ENCODE assay signal across 2 cellular contexts in the genomic region with DNA sequence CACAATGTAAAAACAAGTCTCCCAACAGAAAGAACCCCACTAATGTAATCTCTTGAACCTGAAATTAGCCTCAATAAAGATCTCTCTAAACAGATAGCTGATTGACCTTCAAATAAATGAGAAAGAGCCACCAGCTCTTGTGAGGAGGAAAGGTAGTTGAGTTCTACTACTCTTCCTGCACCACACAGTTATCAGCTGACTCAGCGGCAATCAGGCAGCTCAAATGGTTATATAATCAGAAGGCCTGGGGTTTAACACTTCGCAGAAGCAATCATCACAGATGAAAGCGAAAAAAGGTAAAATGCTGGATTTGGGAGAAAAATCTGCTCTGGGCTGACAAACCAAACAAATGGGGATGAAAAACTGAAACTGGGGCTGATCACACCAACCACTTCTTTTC.
A peak's percentile ranks its signal among the peaks of the same experiment; 100 is the strongest.
TF ChIP-seq lines count a peak whose summit lies in the region.

No MANE protein-coding gene starts in this region.

TF ChIP-seq in H1, 55 proteins besides CTCF, POLR2A, EP300 and RAD21:
- TF ChIP-seq, protein P1, sequence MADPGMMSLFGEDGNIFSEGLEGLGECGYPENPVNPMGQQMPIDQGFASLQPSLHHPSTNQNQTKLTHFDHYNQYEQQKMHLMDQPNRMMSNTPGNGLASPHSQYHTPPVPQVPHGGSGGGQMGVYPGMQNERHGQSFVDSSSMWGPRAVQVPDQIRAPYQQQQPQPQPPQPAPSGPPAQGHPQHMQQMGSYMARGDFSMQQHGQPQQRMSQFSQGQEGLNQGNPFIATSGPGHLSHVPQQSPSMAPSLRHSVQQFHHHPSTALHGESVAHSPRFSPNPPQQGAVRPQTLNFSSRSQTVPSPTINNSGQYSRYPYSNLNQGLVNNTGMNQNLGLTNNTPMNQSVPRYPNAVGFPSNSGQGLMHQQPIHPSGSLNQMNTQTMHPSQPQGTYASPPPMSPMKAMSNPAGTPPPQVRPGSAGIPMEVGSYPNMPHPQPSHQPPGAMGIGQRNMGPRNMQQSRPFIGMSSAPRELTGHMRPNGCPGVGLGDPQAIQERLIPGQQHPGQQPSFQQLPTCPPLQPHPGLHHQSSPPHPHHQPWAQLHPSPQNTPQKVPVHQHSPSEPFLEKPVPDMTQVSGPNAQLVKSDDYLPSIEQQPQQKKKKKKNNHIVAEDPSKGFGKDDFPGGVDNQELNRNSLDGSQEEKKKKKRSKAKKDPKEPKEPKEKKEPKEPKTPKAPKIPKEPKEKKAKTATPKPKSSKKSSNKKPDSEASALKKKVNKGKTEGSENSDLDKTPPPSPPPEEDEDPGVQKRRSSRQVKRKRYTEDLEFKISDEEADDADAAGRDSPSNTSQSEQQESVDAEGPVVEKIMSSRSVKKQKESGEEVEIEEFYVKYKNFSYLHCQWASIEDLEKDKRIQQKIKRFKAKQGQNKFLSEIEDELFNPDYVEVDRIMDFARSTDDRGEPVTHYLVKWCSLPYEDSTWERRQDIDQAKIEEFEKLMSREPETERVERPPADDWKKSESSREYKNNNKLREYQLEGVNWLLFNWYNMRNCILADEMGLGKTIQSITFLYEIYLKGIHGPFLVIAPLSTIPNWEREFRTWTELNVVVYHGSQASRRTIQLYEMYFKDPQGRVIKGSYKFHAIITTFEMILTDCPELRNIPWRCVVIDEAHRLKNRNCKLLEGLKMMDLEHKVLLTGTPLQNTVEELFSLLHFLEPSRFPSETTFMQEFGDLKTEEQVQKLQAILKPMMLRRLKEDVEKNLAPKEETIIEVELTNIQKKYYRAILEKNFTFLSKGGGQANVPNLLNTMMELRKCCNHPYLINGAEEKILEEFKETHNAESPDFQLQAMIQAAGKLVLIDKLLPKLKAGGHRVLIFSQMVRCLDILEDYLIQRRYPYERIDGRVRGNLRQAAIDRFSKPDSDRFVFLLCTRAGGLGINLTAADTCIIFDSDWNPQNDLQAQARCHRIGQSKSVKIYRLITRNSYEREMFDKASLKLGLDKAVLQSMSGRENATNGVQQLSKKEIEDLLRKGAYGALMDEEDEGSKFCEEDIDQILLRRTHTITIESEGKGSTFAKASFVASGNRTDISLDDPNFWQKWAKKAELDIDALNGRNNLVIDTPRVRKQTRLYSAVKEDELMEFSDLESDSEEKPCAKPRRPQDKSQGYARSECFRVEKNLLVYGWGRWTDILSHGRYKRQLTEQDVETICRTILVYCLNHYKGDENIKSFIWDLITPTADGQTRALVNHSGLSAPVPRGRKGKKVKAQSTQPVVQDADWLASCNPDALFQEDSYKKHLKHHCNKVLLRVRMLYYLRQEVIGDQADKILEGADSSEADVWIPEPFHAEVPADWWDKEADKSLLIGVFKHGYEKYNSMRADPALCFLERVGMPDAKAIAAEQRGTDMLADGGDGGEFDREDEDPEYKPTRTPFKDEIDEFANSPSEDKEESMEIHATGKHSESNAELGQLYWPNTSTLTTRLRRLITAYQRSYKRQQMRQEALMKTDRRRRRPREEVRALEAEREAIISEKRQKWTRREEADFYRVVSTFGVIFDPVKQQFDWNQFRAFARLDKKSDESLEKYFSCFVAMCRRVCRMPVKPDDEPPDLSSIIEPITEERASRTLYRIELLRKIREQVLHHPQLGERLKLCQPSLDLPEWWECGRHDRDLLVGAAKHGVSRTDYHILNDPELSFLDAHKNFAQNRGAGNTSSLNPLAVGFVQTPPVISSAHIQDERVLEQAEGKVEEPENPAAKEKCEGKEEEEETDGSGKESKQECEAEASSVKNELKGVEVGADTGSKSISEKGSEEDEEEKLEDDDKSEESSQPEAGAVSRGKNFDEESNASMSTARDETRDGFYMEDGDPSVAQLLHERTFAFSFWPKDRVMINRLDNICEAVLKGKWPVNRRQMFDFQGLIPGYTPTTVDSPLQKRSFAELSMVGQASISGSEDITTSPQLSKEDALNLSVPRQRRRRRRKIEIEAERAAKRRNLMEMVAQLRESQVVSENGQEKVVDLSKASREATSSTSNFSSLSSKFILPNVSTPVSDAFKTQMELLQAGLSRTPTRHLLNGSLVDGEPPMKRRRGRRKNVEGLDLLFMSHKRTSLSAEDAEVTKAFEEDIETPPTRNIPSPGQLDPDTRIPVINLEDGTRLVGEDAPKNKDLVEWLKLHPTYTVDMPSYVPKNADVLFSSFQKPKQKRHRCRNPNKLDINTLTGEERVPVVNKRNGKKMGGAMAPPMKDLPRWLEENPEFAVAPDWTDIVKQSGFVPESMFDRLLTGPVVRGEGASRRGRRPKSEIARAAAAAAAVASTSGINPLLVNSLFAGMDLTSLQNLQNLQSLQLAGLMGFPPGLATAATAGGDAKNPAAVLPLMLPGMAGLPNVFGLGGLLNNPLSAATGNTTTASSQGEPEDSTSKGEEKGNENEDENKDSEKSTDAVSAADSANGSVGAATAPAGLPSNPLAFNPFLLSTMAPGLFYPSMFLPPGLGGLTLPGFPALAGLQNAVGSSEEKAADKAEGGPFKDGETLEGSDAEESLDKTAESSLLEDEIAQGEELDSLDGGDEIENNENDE (IDR thresholded peaks at IDR 0.05; ENCODE audit: insufficient replicate concordance, low read length), result no peak
- TF ChIP-seq CTBP2 (IDR thresholded peaks at IDR 0.05; ENCODE audit: borderline replicate concordance, insufficient read depth, insufficient read length, low read length) (no peak), TAF1 (IDR thresholded peaks at IDR 0.05; ENCODE audit: low read depth, low read length) (no peak), MAFK (IDR thresholded peaks at IDR 0.05; ENCODE audit: low read depth, low read length) (peak; percentile 55; the same call in 1 of the 2 replicates)

TF ChIP-seq in HepG2, 621 proteins besides CTCF, POLR2A, EP300 and RAD21:
- no peak for TF ChIP-seq ATF7-NPFF (CRISPR knock-in tag; IDR thresholded peaks at IDR 0.05; ENCODE audit: low read depth)
- TF ChIP-seq SRY (CRISPR knock-in tag; IDR thresholded peaks at IDR 0.05), result no peak
- TF ChIP-seq SPEN (CRISPR knock-in tag; IDR thresholded peaks at IDR 0.05; ENCODE audit: low read depth), result no peak
- TF ChIP-seq ARHGAP35 (CRISPR knock-in tag; IDR thresholded peaks at IDR 0.05; ENCODE audit: borderline replicate concordance), result no peak
- TF ChIP-seq TEF (CRISPR knock-in tag; IDR thresholded peaks at IDR 0.05), result peak; percentile 68; the same call in 1 of the 2 replicates
- no peak for TF ChIP-seq ZBTB8A (CRISPR knock-in tag; IDR thresholded peaks at IDR 0.05; ENCODE audit: borderline replicate concordance, low read depth)
- peak; percentile 91 for TF ChIP-seq MAFF (IDR thresholded peaks at IDR 0.05; ENCODE audit: low read depth, low read length)
- TF ChIP-seq ZNF337 (CRISPR knock-in tag; IDR thresholded peaks at IDR 0.05; ENCODE audit: borderline replicate concordance, low read depth), result no peak
- no peak for TF ChIP-seq ZSCAN25 (CRISPR knock-in tag; IDR thresholded peaks at IDR 0.05)
- no peak for TF ChIP-seq AGO2 (optimal IDR thresholded peaks at IDR 0.05; ENCODE audit: low read depth, low read length)
- TF ChIP-seq ZFAT (CRISPR knock-in tag; conservative IDR thresholded peaks at IDR 0.05), result no peak
- TF ChIP-seq AKNA (CRISPR knock-in tag; IDR thresholded peaks at IDR 0.05; ENCODE audit: borderline replicate concordance), result no peak
- TF ChIP-seq SIX4 (CRISPR knock-in tag; IDR thresholded peaks at IDR 0.05), result no peak
- TF ChIP-seq MAFK (conservative IDR thresholded peaks at IDR 0.05 in 1 of 2, IDR thresholded peaks at IDR 0.05 in 1 of 2; ENCODE audit: low read length in 2 of 2), result peak; percentile 92 to 94
- no peak for TF ChIP-seq ZNF792 (CRISPR knock-in tag; IDR thresholded peaks at IDR 0.05)
- TF ChIP-seq ZNF713 (CRISPR knock-in tag; IDR thresholded peaks at IDR 0.05), result no peak
- no peak for TF ChIP-seq ZNF234 (CRISPR knock-in tag; conservative IDR thresholded peaks at IDR 0.05)
- TF ChIP-seq ATAD3A (CRISPR knock-in tag; IDR thresholded peaks at IDR 0.05), result no peak
- TF ChIP-seq ZNF138 (CRISPR knock-in tag; IDR thresholded peaks at IDR 0.05; ENCODE audit: low read depth), result no peak
- no peak for TF ChIP-seq HCFC1 (IDR thresholded peaks at IDR 0.05; ENCODE audit: low read depth, low read length)
- no peak for TF ChIP-seq RXRA (CRISPR knock-in tag; IDR thresholded peaks at IDR 0.05)
- TF ChIP-seq SNAPC2 (CRISPR knock-in tag; IDR thresholded peaks at IDR 0.05), result no peak
